1 cellular context compared by ENCODE assay signal in the genomic region with DNA sequence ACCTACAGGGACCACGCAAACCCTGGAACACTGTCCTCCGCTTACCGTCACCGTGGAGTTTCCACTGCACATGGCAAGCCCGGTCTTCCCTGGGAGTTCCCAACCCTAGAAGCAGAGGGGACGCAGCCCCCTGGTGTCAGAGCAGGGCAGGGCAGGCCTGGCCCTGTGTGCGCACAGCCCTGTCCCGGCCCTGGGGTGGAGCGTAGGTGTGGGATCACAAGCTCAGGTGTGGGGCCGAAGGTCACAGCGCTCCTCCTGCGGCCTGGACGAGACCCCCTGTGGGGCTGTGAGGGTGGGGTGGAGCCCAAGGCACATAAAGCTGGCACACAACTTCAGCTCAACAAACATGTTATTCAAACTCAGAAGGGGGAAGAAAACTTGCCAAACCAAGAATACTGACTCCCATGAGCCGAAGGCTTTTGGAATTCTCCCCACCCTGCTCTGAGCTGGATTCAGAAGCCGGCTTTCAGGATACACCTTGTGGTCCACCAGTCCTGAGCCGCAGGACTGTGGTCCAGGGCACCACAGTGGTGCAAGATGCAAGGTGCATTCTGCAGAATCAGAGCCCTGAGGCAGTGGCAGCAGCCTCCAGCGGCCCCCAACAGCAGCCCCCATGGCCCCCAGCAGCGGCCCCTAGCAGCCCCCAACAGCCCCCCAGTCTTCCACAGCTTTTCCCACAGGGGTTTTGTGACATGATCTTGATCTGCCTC.
A peak's percentile ranks its signal among the peaks of the same experiment; 100 is the strongest.
TF ChIP-seq lines count a peak whose summit lies in the region.

No MANE protein-coding gene starts in this region.

TF ChIP-seq in GM12878, 131 proteins besides CTCF, POLR2A, EP300 and RAD21 (continued from another document and continues in another):
- TF ChIP-seq, protein P1, sequence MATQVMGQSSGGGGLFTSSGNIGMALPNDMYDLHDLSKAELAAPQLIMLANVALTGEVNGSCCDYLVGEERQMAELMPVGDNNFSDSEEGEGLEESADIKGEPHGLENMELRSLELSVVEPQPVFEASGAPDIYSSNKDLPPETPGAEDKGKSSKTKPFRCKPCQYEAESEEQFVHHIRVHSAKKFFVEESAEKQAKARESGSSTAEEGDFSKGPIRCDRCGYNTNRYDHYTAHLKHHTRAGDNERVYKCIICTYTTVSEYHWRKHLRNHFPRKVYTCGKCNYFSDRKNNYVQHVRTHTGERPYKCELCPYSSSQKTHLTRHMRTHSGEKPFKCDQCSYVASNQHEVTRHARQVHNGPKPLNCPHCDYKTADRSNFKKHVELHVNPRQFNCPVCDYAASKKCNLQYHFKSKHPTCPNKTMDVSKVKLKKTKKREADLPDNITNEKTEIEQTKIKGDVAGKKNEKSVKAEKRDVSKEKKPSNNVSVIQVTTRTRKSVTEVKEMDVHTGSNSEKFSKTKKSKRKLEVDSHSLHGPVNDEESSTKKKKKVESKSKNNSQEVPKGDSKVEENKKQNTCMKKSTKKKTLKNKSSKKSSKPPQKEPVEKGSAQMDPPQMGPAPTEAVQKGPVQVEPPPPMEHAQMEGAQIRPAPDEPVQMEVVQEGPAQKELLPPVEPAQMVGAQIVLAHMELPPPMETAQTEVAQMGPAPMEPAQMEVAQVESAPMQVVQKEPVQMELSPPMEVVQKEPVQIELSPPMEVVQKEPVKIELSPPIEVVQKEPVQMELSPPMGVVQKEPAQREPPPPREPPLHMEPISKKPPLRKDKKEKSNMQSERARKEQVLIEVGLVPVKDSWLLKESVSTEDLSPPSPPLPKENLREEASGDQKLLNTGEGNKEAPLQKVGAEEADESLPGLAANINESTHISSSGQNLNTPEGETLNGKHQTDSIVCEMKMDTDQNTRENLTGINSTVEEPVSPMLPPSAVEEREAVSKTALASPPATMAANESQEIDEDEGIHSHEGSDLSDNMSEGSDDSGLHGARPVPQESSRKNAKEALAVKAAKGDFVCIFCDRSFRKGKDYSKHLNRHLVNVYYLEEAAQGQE (IDR thresholded peaks at IDR 0.05; ENCODE audit: low read depth, low read length), result no peak
- TF ChIP-seq EED (IDR thresholded peaks at IDR 0.05; ENCODE audit: low read depth), result peak; percentile 37; the same call in 1 of the 2 replicates
- TF ChIP-seq BHLHE40 (IDR thresholded peaks at IDR 0.05; ENCODE audit: borderline replicate concordance in 1 of 2, low read depth in 2 of 2, low read length in 1 of 2), result peak in 1 of 2 experiments; percentile 37; a peak in 1 of 4 replicates
- no peak for TF ChIP-seq SMAD1 (IDR thresholded peaks at IDR 0.05; ENCODE audit: low read depth, partially characterized antibody)
- TF ChIP-seq EGR1 (IDR thresholded peaks at IDR 0.05; ENCODE audit: borderline replicate concordance in 1 of 2, low read depth in 2 of 2, low read length in 2 of 2), result peak in 1 of 2 experiments; percentile 8; a peak in 1 of 3 replicates
- TF ChIP-seq, protein P2, sequence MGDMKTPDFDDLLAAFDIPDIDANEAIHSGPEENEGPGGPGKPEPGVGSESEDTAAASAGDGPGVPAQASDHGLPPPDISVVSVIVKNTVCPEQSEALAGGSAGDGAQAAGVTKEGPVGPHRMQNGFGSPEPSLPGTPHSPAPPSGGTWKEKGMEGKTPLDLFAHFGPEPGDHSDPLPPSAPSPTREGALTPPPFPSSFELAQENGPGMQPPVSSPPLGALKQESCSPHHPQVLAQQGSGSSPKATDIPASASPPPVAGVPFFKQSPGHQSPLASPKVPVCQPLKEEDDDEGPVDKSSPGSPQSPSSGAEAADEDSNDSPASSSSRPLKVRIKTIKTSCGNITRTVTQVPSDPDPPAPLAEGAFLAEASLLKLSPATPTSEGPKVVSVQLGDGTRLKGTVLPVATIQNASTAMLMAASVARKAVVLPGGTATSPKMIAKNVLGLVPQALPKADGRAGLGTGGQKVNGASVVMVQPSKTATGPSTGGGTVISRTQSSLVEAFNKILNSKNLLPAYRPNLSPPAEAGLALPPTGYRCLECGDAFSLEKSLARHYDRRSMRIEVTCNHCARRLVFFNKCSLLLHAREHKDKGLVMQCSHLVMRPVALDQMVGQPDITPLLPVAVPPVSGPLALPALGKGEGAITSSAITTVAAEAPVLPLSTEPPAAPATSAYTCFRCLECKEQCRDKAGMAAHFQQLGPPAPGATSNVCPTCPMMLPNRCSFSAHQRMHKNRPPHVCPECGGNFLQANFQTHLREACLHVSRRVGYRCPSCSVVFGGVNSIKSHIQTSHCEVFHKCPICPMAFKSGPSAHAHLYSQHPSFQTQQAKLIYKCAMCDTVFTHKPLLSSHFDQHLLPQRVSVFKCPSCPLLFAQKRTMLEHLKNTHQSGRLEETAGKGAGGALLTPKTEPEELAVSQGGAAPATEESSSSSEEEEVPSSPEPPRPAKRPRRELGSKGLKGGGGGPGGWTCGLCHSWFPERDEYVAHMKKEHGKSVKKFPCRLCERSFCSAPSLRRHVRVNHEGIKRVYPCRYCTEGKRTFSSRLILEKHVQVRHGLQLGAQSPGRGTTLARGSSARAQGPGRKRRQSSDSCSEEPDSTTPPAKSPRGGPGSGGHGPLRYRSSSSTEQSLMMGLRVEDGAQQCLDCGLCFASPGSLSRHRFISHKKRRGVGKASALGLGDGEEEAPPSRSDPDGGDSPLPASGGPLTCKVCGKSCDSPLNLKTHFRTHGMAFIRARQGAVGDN (IDR thresholded peaks at IDR 0.05), result peak; percentile 70
- no peak for TF ChIP-seq PAX8 (IDR thresholded peaks at IDR 0.05)
- TF ChIP-seq, protein P3, sequence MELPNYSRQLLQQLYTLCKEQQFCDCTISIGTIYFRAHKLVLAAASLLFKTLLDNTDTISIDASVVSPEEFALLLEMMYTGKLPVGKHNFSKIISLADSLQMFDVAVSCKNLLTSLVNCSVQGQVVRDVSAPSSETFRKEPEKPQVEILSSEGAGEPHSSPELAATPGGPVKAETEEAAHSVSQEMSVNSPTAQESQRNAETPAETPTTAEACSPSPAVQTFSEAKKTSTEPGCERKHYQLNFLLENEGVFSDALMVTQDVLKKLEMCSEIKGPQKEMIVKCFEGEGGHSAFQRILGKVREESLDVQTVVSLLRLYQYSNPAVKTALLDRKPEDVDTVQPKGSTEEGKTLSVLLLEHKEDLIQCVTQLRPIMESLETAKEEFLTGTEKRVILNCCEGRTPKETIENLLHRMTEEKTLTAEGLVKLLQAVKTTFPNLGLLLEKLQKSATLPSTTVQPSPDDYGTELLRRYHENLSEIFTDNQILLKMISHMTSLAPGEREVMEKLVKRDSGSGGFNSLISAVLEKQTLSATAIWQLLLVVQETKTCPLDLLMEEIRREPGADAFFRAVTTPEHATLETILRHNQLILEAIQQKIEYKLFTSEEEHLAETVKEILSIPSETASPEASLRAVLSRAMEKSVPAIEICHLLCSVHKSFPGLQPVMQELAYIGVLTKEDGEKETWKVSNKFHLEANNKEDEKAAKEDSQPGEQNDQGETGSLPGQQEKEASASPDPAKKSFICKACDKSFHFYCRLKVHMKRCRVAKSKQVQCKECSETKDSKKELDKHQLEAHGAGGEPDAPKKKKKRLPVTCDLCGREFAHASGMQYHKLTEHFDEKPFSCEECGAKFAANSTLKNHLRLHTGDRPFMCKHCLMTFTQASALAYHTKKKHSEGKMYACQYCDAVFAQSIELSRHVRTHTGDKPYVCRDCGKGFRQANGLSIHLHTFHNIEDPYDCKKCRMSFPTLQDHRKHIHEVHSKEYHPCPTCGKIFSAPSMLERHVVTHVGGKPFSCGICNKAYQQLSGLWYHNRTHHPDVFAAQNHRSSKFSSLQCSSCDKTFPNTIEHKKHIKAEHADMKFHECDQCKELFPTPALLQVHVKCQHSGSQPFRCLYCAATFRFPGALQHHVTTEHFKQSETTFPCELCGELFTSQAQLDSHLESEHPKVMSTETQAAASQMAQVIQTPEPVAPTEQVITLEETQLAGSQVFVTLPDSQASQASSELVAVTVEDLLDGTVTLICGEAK (IDR thresholded peaks at IDR 0.05; ENCODE audit: borderline replicate concordance), result no peak
- TF ChIP-seq PAX5 (IDR thresholded peaks at IDR 0.05; ENCODE audit: borderline replicate concordance, low read depth, low read length), result no peak
- TF ChIP-seq, protein P4, sequence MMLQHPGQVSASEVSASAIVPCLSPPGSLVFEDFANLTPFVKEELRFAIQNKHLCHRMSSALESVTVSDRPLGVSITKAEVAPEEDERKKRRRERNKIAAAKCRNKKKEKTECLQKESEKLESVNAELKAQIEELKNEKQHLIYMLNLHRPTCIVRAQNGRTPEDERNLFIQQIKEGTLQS (IDR thresholded peaks at IDR 0.05; ENCODE audit: borderline replicate concordance, extremely low read depth, low read depth, low read length), result no peak
- TF ChIP-seq MXI1 (IDR thresholded peaks at IDR 0.05; ENCODE audit: low read depth, low read length), result 0 out of 2 replicates have a peak, but pooled peaks have one; percentile 37
- TF ChIP-seq, protein P5, sequence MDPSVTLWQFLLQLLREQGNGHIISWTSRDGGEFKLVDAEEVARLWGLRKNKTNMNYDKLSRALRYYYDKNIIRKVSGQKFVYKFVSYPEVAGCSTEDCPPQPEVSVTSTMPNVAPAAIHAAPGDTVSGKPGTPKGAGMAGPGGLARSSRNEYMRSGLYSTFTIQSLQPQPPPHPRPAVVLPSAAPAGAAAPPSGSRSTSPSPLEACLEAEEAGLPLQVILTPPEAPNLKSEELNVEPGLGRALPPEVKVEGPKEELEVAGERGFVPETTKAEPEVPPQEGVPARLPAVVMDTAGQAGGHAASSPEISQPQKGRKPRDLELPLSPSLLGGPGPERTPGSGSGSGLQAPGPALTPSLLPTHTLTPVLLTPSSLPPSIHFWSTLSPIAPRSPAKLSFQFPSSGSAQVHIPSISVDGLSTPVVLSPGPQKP (IDR thresholded peaks at IDR 0.05; ENCODE audit: low read depth, low read length), result no peak
- TF ChIP-seq FOXM1 (IDR thresholded peaks at IDR 0.05; ENCODE audit: low read depth, low read length), result no peak
- TF ChIP-seq, protein P6, sequence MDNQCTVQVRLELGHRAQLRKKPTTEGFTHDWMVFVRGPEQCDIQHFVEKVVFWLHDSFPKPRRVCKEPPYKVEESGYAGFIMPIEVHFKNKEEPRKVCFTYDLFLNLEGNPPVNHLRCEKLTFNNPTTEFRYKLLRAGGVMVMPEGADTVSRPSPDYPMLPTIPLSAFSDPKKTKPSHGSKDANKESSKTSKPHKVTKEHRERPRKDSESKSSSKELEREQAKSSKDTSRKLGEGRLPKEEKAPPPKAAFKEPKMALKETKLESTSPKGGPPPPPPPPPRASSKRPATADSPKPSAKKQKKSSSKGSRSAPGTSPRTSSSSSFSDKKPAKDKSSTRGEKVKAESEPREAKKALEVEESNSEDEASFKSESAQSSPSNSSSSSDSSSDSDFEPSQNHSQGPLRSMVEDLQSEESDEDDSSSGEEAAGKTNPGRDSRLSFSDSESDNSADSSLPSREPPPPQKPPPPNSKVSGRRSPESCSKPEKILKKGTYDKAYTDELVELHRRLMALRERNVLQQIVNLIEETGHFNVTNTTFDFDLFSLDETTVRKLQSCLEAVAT (IDR thresholded peaks at IDR 0.05), result no peak
- no peak for TF ChIP-seq NFYA (IDR thresholded peaks at IDR 0.05; ENCODE audit: borderline replicate concordance, low read depth, low read length)
- TF ChIP-seq, protein P7, sequence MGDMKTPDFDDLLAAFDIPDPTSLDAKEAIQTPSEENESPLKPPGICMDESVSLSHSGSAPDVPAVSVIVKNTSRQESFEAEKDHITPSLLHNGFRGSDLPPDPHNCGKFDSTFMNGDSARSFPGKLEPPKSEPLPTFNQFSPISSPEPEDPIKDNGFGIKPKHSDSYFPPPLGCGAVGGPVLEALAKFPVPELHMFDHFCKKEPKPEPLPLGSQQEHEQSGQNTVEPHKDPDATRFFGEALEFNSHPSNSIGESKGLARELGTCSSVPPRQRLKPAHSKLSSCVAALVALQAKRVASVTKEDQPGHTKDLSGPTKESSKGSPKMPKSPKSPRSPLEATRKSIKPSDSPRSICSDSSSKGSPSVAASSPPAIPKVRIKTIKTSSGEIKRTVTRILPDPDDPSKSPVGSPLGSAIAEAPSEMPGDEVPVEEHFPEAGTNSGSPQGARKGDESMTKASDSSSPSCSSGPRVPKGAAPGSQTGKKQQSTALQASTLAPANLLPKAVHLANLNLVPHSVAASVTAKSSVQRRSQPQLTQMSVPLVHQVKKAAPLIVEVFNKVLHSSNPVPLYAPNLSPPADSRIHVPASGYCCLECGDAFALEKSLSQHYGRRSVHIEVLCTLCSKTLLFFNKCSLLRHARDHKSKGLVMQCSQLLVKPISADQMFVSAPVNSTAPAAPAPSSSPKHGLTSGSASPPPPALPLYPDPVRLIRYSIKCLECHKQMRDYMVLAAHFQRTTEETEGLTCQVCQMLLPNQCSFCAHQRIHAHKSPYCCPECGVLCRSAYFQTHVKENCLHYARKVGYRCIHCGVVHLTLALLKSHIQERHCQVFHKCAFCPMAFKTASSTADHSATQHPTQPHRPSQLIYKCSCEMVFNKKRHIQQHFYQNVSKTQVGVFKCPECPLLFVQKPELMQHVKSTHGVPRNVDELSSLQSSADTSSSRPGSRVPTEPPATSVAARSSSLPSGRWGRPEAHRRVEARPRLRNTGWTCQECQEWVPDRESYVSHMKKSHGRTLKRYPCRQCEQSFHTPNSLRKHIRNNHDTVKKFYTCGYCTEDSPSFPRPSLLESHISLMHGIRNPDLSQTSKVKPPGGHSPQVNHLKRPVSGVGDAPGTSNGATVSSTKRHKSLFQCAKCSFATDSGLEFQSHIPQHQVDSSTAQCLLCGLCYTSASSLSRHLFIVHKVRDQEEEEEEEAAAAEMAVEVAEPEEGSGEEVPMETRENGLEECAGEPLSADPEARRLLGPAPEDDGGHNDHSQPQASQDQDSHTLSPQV (IDR thresholded peaks at IDR 0.05), result 0 out of 2 replicates have a peak, but pooled peaks have one; percentile 8
- no peak for TF ChIP-seq HDAC6 (IDR thresholded peaks at IDR 0.05; ENCODE audit: unreplicated experiment)
- TF ChIP-seq, protein P8, sequence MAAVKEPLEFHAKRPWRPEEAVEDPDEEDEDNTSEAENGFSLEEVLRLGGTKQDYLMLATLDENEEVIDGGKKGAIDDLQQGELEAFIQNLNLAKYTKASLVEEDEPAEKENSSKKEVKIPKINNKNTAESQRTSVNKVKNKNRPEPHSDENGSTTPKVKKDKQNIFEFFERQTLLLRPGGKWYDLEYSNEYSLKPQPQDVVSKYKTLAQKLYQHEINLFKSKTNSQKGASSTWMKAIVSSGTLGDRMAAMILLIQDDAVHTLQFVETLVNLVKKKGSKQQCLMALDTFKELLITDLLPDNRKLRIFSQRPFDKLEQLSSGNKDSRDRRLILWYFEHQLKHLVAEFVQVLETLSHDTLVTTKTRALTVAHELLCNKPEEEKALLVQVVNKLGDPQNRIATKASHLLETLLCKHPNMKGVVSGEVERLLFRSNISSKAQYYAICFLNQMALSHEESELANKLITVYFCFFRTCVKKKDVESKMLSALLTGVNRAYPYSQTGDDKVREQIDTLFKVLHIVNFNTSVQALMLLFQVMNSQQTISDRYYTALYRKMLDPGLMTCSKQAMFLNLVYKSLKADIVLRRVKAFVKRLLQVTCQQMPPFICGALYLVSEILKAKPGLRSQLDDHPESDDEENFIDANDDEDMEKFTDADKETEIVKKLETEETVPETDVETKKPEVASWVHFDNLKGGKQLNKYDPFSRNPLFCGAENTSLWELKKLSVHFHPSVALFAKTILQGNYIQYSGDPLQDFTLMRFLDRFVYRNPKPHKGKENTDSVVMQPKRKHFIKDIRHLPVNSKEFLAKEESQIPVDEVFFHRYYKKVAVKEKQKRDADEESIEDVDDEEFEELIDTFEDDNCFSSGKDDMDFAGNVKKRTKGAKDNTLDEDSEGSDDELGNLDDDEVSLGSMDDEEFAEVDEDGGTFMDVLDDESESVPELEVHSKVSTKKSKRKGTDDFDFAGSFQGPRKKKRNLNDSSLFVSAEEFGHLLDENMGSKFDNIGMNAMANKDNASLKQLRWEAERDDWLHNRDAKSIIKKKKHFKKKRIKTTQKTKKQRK (IDR thresholded peaks at IDR 0.05; ENCODE audit: low read depth, low read length), result no peak
- peak; percentile 33 to 47; a peak in 3 of 4 replicates for TF ChIP-seq IKZF2 (IDR thresholded peaks at IDR 0.05)
- no peak for TF ChIP-seq SIX5 (IDR thresholded peaks at IDR 0.05; ENCODE audit: low read depth, low read length, severe bottlenecking)
- TF ChIP-seq NBN (IDR thresholded peaks at IDR 0.05), result no peak
- no peak for TF ChIP-seq NR2C2 (IDR thresholded peaks at IDR 0.05; ENCODE audit: borderline replicate concordance, control insufficient read depth, insufficient read length, low read depth)
- 0 out of 2 replicates have a peak, but pooled peaks have one; percentile 23 for TF ChIP-seq BACH1 (IDR thresholded peaks at IDR 0.05; ENCODE audit: borderline replicate concordance)
